20 cellular contexts compared by ENCODE assay signal in genomic region chr5:173245319-173246134, GRCh38. TPM values are rescaled to one million over a fixed set of nuclear protein-coding genes. Genes with fewer than 3 reads are reported as not detected.
DNase-seq lines count a peak whose midpoint lies in the region; ATAC-seq, FAIRE-seq and TF ChIP-seq lines count a peak whose summit lies in the region.
"Had no signal": no experiment of that assay in that cellular context is flagged by ENCODE, and none has a peak within 500 bp of the region (broad histone marks: within the 10 kb centered on the region; RNA-seq: fewer than 3 reads in every experiment).

No MANE protein-coding gene starts in this region.

- BruUV-seq in HepG2 (replicated peaks; lab: Mats Ljungman, UMichigan), result no TSS peak

- TF ChIP-seq EP300 in HepG2 (IDR thresholded peaks at IDR 0.05; ENCODE audit: low read depth in 2 of 2, low read length in 2 of 2) (no peak), HepG2 (CRISPR knock-in tag; IDR thresholded peaks at IDR 0.05; ENCODE audit: borderline replicate concordance) (no peak)

- H3K4me1 Mint-ChIP-seq in glutamatergic neuron (ENCODE audit: low read depth, unreplicated experiment), result peaks cover 6% of the 10 kb centered on the region

- peak overlapping the region; percentile 7; the same call in 1 of the 2 replicates for H3K4me2 ChIP-seq in HepG2 (ENCODE audit: low read depth, low read length)

- intact Hi-C loops in HepG2 (cut with micrococcal nuclease; ENCODE audit: unreplicated experiment), result no loop called here

- WGBS in HepG2 (ENCODE audit: low lambda C conversion rate), result 56% methylated on average over 43 of the region's 53 CpGs

- no peak overlapping the region for H2AFZ ChIP-seq in HepG2 (ENCODE audit: low read length)
- H2AFZ ChIP-seq: GM23248 had no signal

- no peak for FAIRE-seq in HepG2 (lab: Jason Lieb, UNC)
- FAIRE-seq: G401.6 had no signal

- POLR2A ChIA-PET in HepG2 (lab: Yijun Ruan, JAX), result no interaction called here

- DNase-seq in CMK (ENCODE audit: low read depth), result peak; percentile 29
- peak; percentile 77 for DNase-seq in H7
- no peak for DNase-seq in glutamatergic neuron
- no peak for DNase-seq in HepG2 (ENCODE audit: low spot score)
- DNase-seq in stimulated activated CD4-positive, alpha-beta T cell treated with anti-CD3 and anti-CD28 coated beads, Interleukin-15, amount 100 ng/mL, for 24 hours, result no peak
- DNase-seq in NCI-H2107 (lab: John Stamatoyannopoulos, UW), result no peak
- DNase-seq: COR-L47, GM23248, NCI-H2029 treated with DMSO at 0.1 percent for 48 hours had no signal

- no peaks in the 10 kb centered on the region for H4K20me1 ChIP-seq in HepG2 (ENCODE audit: insufficient read depth, low read length)

- H3K79me2 ChIP-seq in HepG2 (ENCODE audit: insufficient read depth, low read length), result no peaks in the 10 kb centered on the region

- H3K36me3 ChIP-seq in H7 (replicated peaks; ENCODE audit: control insufficient read depth, insufficient read depth, low read length), result no peaks in the 10 kb centered on the region
- H3K36me3 ChIP-seq in HepG2 (replicated peaks in 1 of 2; ENCODE audit: control insufficient read depth in 1 of 2, insufficient read depth in 2 of 2, low read length in 2 of 2), result no peaks in the 10 kb centered on the region
- H3K36me3 ChIP-seq: esophagus muscularis mucosa, SJCRH30 had no signal

- CTCF ChIA-PET in HepG2 (lab: Yijun Ruan, JAX; ENCODE audit: low intra/inter-chr PET ratio, low total read pairs), result no interaction called here

- H3K4me1 ChIP-seq in HepG2 (ENCODE audit: insufficient read depth, low read length), result no peaks in the 10 kb centered on the region

- H3K27me3 ChIP-seq in H7 (ENCODE audit: control insufficient read depth, insufficient read depth, low read length), result peaks cover 89% of the 10 kb centered on the region
- H3K27me3 ChIP-seq in HepG2 (ENCODE audit: control insufficient read depth in 1 of 2, insufficient read depth in 2 of 2, low read length in 2 of 2), result peaks cover 3 to 68% of the 10 kb centered on the region in 2 experiments; a peak in 4 of 5 replicates
- H3K27me3 ChIP-seq: SJCRH30 had no signal

- in situ Hi-C loops in HepG2 (cut with HindIII; ENCODE audit: extremely low pct_ligation_motif_present, low pct_unique_long_range_greater_than_20kb), result no loop called here

- no peaks in the 10 kb centered on the region for H3K36me3 Mint-ChIP-seq in glutamatergic neuron (ENCODE audit: unreplicated experiment)
- H3K36me3 Mint-ChIP-seq: brain had no signal

- H3K9me3 ChIP-seq in HepG2 (ENCODE audit: low read length), result no peaks in the 10 kb centered on the region
- H3K9me3 ChIP-seq: esophagus muscularis mucosa, SJCRH30 had no signal

- H3K27ac ChIP-seq in HepG2 (ENCODE audit: extremely low read length, insufficient read depth, low read length), result no peak overlapping the region
- H3K27ac ChIP-seq: esophagus muscularis mucosa, GM23248 had no signal

- TF ChIP-seq POLR2A in HepG2 (IDR thresholded peaks at IDR 0.05; ENCODE audit: insufficient read depth in 1 of 2, low read depth in 2 of 2, low read length in 2 of 2), result no peak

- TF ChIP-seq CTCF in glutamatergic neuron (IDR thresholded peaks at IDR 0.05; ENCODE audit: partially characterized antibody, unreplicated experiment) (no peak), HepG2 (CRISPR knock-in tag; IDR thresholded peaks at IDR 0.05) (no peak)

- H3K9ac ChIP-seq in HepG2 (ENCODE audit: insufficient read depth, low read depth, low read length), result no peak overlapping the region
- H3K9ac ChIP-seq: GM23248 had no signal

- peaks cover 48% of the 10 kb centered on the region for H3K27me3 Mint-ChIP-seq in glutamatergic neuron (ENCODE audit: unreplicated experiment)

- no peak overlapping the region for H3K27ac Mint-ChIP-seq in glutamatergic neuron (ENCODE audit: unreplicated experiment)
- H3K27ac Mint-ChIP-seq: brain; dendritic cell treated with granulocyte-macrophage colony-stimulating factor and Interleukin-4, amounts not matched to agents 40 ng/mL and 50 ng/mL, for 4 days had no signal

- peak overlapping the region; percentile 47 for H3K4me3 Mint-ChIP-seq in glutamatergic neuron (ENCODE audit: unreplicated experiment)
- H3K4me3 Mint-ChIP-seq: dendritic cell treated with granulocyte-macrophage colony-stimulating factor and Interleukin-4, amounts not matched to agents 40 ng/mL and 50 ng/mL, for 4 days had no signal

- ATAC-seq in HepG2, result peak; percentile 41; the same call in 1 of the 3 replicates
- ATAC-seq in GM18520 (IDR thresholded peaks at IDR 0.05; ENCODE audit: unreplicated experiment), result no peak
- no peak for ATAC-seq in GM21717 (IDR thresholded peaks at IDR 0.05; ENCODE audit: unreplicated experiment)
- ATAC-seq: activated CD4-positive, CD25-positive, alpha-beta regulatory T cell treated with anti-CD3 and anti-CD28 coated beads, Interleukin-2, amount 50 U/mL, for 24 hours; activated naive CD4-positive, alpha-beta T cell treated with anti-CD3 and anti-CD28 coated beads, Interleukin-2, amount 50 U/mL, for 72 hours had no signal

- peaks cover 4% of the 10 kb centered on the region for H3K9me3 Mint-ChIP-seq in glutamatergic neuron (ENCODE audit: unreplicated experiment)
- H3K9me3 Mint-ChIP-seq: activated naive CD4-positive, alpha-beta T cell treated with anti-CD3 and anti-CD28 coated beads, Interleukin-2, amount 50 U/mL, for 72 hours; dendritic cell treated with granulocyte-macrophage colony-stimulating factor and Interleukin-4, amounts not matched to agents 40 ng/mL and 50 ng/mL, for 4 days had no signal

- no peak for TF ChIP-seq RAD21 in HepG2 (CRISPR knock-in tag; IDR thresholded peaks at IDR 0.05)

- H3K4me3 ChIP-seq in H7 (ENCODE audit: insufficient read depth, low read depth, low read length) (peak overlapping the region; percentile 17; the same call in 1 of the 2 replicates), HepG2 (replicated peaks in 1 of 3; ENCODE audit: insufficient read depth in 1 of 3, low read depth in 2 of 3, low read length in 3 of 3) (no peak overlapping the region)
- H3K4me3 ChIP-seq: esophagus muscularis mucosa, GM23248, SJCRH30 had no signal

TF ChIP-seq in HepG2, 621 proteins besides CTCF, POLR2A, EP300 and RAD21:
- TF ChIP-seq TFDP2 (CRISPR knock-in tag; IDR thresholded peaks at IDR 0.05) (no peak), SOX5 (CRISPR knock-in tag; IDR thresholded peaks at IDR 0.05; ENCODE audit: borderline replicate concordance) (no peak), ZNF878 (CRISPR knock-in tag; IDR thresholded peaks at IDR 0.05) (no peak)
TF ChIP-seq in HepG2: peak in this region for 0.

RNA-seq across cellular contexts. Expression of gene NKX2-5, which starts 10.5 kb away (rescaled TPM):
- 2.4 and 3.8 TPM in 2 replicates for total RNA-seq in H7 (2014; rRNA removed; shearing (Covaris generic))
- total RNA-seq in glutamatergic neuron (ENCODE audit: unreplicated experiment) (0.51 TPM), HepG2 (2016; rRNA removed; fragmentation: Illumina TruSeq; extraction: Trizol) (0.49 and 0.93 TPM in 2 replicates)
- total RNA-seq in HepG2 (2016; cell fraction: cytosol; rRNA removed; fragmentation: Illumina TruSeq; extraction: Trizol; ENCODE audit: low read depth), result 0.44 and 1.3 TPM in 2 replicates
- 0.21 and 0.84 TPM in 2 replicates for total RNA-seq in HepG2 (2016; cell fraction: insoluble cytoplasmic fraction; rRNA removed; fragmentation: Illumina TruSeq; extraction: Trizol)
- 1.3 and 1.5 TPM in 2 replicates for total RNA-seq in HepG2 (2016; cell fraction: membrane; rRNA removed; fragmentation: Illumina TruSeq; extraction: Trizol)
- total RNA-seq in HepG2 (2016; cell fraction: nucleus; rRNA removed; fragmentation: Illumina TruSeq; extraction: Trizol), result 0.56 and 0.59 TPM in 2 replicates
- polyA plus RNA-seq in HepG2 (2011; rRNA removed), result 0.53 and 0.59 TPM in 2 replicates
- polyA plus RNA-seq in HepG2 (2011; cell fraction: cytosol; rRNA removed), result 0.51 and 1.1 TPM in 2 replicates
- polyA plus RNA-seq in HepG2 (2011; cell fraction: nucleus; rRNA removed), result 0.71 and 1.1 TPM in 2 replicates
- 0.76 and 2.3 TPM in 2 replicates for polyA plus RNA-seq in HepG2 (2012)
- polyA plus RNA-seq in HepG2 (2016; cell fraction: cytosol; fragmentation: Illumina TruSeq; extraction: Trizol; ENCODE audit: low read depth), result 1.3 TPM in 2 replicates
- 0.97 and 1.0 TPM in 2 replicates for polyA plus RNA-seq in HepG2 (2016; cell fraction: insoluble cytoplasmic fraction; fragmentation: Illumina TruSeq; extraction: Trizol; ENCODE audit: low read depth)
- polyA plus RNA-seq in HepG2 (2016; cell fraction: membrane; fragmentation: Illumina TruSeq; extraction: Trizol; ENCODE audit: low read depth), result 1.5 and 1.9 TPM in 2 replicates
- polyA plus RNA-seq in HepG2 (2016; cell fraction: nucleus; fragmentation: Illumina TruSeq; extraction: Trizol; ENCODE audit: insufficient read depth, low read depth), result 0.95 and 1.3 TPM in 2 replicates
- 0.32 TPM in 1 of 2 replicates, not detected in the other for polyA minus RNA-seq in HepG2 (2011; rRNA and poly(A)+ RNA removed; ENCODE audit: low replicate concordance)
- polyA minus RNA-seq in HepG2 (2011; cell fraction: cytosol; rRNA and poly(A)+ RNA removed), result 0.35 TPM in 1 of 2 replicates, not detected in the other
- polyA minus RNA-seq in HepG2 (2011; cell fraction: nucleus; rRNA and poly(A)+ RNA removed), result not detected in 2 replicates
- total RNA-seq: esophagus muscularis mucosa, GM23248, kidney epithelial cell, NCI-H460 had no signal
- polyA plus RNA-seq: GM23248 had no signal

Comparison
In these comparisons a context has a peak if more than half of its experiments do, and no peak if none do; other contexts are left out.
1. DNase-seq: peak in CMK (single experiment) and H7 (single experiment); none in glutamatergic neuron (single experiment), HepG2 (single experiment), stimulated activated CD4-positive, alpha-beta T cell treated with anti-CD3 and anti-CD28 coated beads, Interleukin-15, amount 100 ng/mL, for 24 hours (single experiment) and NCI-H2107 (single experiment).